ENCODE assay signal across 27 cellular contexts in genomic region chr17:82696259-82696658, GRCh38. TPM values are rescaled to one million over a fixed set of nuclear protein-coding genes. Genes with fewer than 3 reads are reported as not detected.
A peak's percentile ranks its signal among the peaks of the same experiment; 100 is the strongest.
DNase-seq lines count a peak whose midpoint lies in the region; ATAC-seq, FAIRE-seq and TF ChIP-seq lines count a peak whose summit lies in the region.
"Had no signal": no experiment of that assay in that cellular context is flagged by ENCODE, and none has a peak within 500 bp of the region (broad histone marks: within the 10 kb centered on the region; RNA-seq: fewer than 3 reads in every experiment).

No MANE protein-coding gene starts in this region.

- H3K36me3 ChIP-seq in kidney (ENCODE audit: control insufficient read depth in 1 of 2, insufficient read depth in 2 of 2, low read length in 2 of 2) = no peaks in the 10 kb centered on the region
- H3K36me3 ChIP-seq: suprapubic skin, vagina had no signal

- peaks cover 0 to 18% of the 10 kb centered on the region in 2 donors for H3K4me1 ChIP-seq in kidney (ENCODE audit: control insufficient read depth in 1 of 2, insufficient read depth in 1 of 2, low read depth in 1 of 2, low read length in 2 of 2)

- POLR2A ChIA-PET in WTC11 (lab: Charles Lee) = no interaction called here

- TF ChIP-seq CTCF in natural killer cell (IDR thresholded peaks at IDR 0.05) (no peak), kidney (IDR thresholded peaks at IDR 0.05; ENCODE audit: borderline replicate concordance, extremely low read depth, insufficient read depth) (no peak), type B pancreatic cell (conservative IDR thresholded peaks at IDR 0.05) (no peak), WTC11 (IDR thresholded peaks at IDR 0.05) (no peak)

- no peak overlapping the region for H3K27ac Mint-ChIP-seq in natural killer cell
- no peak overlapping the region for H3K27ac Mint-ChIP-seq in natural killer cell treated with Interleukin-12 subunit alpha and Interleukin-12 subunit beta and Interleukin-15 and Interleukin-18, amount 100 ng/mL, for 72 hours
- H3K27ac Mint-ChIP-seq in type B pancreatic cell = no peak overlapping the region
- no peak overlapping the region for H3K27ac Mint-ChIP-seq in WTC11
- H3K27ac Mint-ChIP-seq: activated naive CD8-positive, alpha-beta T cell treated with anti-CD3 and anti-CD28 coated beads, Interleukin-2, amount 10 ng/mL, durations not matched to agents 7 days and 5 days; GM23338 had no signal

- ATAC-seq in natural killer cell = no peak
- ATAC-seq in natural killer cell treated with Interleukin-12 subunit alpha and Interleukin-12 subunit beta and Interleukin-15 and Interleukin-18, amount 100 ng/mL, for 72 hours = no peak
- ATAC-seq in WTC11 = no peak
- ATAC-seq: A549 had no signal

- peaks cover 0 to 5% of the 10 kb centered on the region in 2 donors for H3K4me1 Mint-ChIP-seq in natural killer cell
- H3K4me1 Mint-ChIP-seq in natural killer cell treated with Interleukin-12 subunit alpha and Interleukin-12 subunit beta and Interleukin-15 and Interleukin-18, amount 100 ng/mL, for 72 hours (ENCODE audit: low read depth in 2 of 2) = peaks cover 8 to 13% of the 10 kb centered on the region in 2 donors
- H3K4me1 Mint-ChIP-seq in type B pancreatic cell (ENCODE audit: unreplicated experiment) = peaks cover 5% of the 10 kb centered on the region
- H3K4me1 Mint-ChIP-seq in WTC11 = no peaks in the 10 kb centered on the region
- H3K4me1 Mint-ChIP-seq: GM23338 had no signal

- H3K9me3 Mint-ChIP-seq in natural killer cell = no peaks in the 10 kb centered on the region
- peaks cover 5% of the 10 kb centered on the region for H3K9me3 Mint-ChIP-seq in natural killer cell treated with Interleukin-12 subunit alpha and Interleukin-12 subunit beta and Interleukin-15 and Interleukin-18, amount 100 ng/mL, for 72 hours
- peaks cover 7% of the 10 kb centered on the region for H3K9me3 Mint-ChIP-seq in type B pancreatic cell
- H3K9me3 Mint-ChIP-seq in WTC11 = peaks cover 8% of the 10 kb centered on the region
- H3K9me3 Mint-ChIP-seq: GM23338 had no signal

- intact Hi-C loops in natural killer cell (cut with micrococcal nuclease) (no loop called here), kidney (cut with DNase I) (no loop called here)

- H3K27me3 Mint-ChIP-seq in natural killer cell (ENCODE audit: low read depth in 2 of 2) (no peaks in the 10 kb centered on the region), type B pancreatic cell (peaks cover 15% of the 10 kb centered on the region), WTC11 (ENCODE audit: low read depth) (peaks cover 58% of the 10 kb centered on the region)
- H3K27me3 Mint-ChIP-seq in natural killer cell treated with Interleukin-12 subunit alpha and Interleukin-12 subunit beta and Interleukin-15 and Interleukin-18, amount 100 ng/mL, for 72 hours = peaks cover 0 to 3% of the 10 kb centered on the region in 2 donors

- H3K4me3 Mint-ChIP-seq in natural killer cell (peak overlapping the region; percentile 45), type B pancreatic cell (peak overlapping the region; percentile 39), WTC11 (no peak overlapping the region)
- H3K4me3 Mint-ChIP-seq in natural killer cell treated with Interleukin-12 subunit alpha and Interleukin-12 subunit beta and Interleukin-15 and Interleukin-18, amount 100 ng/mL, for 72 hours = no peak overlapping the region
- H3K4me3 Mint-ChIP-seq: activated naive CD8-positive, alpha-beta T cell treated with anti-CD3 and anti-CD28 coated beads, Interleukin-2, amount 10 ng/mL, durations not matched to agents 7 days and 5 days had no signal

- no peak for FAIRE-seq in kidney (lab: Jason Lieb, UNC)
- FAIRE-seq: A549, GM18507 had no signal

- H3K4me3 ChIP-seq in kidney (ENCODE audit: low read length in 2 of 2) = peak overlapping the region in 1 of 2 donors; percentile 66
- H3K4me3 ChIP-seq: A549, GM23338 had no signal

- H3K36me3 Mint-ChIP-seq in natural killer cell (no peaks in the 10 kb centered on the region), type B pancreatic cell (peaks cover 10% of the 10 kb centered on the region), WTC11 (peaks cover 4% of the 10 kb centered on the region)
- H3K36me3 Mint-ChIP-seq in natural killer cell treated with Interleukin-12 subunit alpha and Interleukin-12 subunit beta and Interleukin-15 and Interleukin-18, amount 100 ng/mL, for 72 hours = peaks cover 9% of the 10 kb centered on the region

- CTCF ChIA-PET in WTC11 (lab: Charles Lee) = no interaction called here

- peaks cover 0 to 5% of the 10 kb centered on the region in 2 donors for H3K9me3 ChIP-seq in kidney (ENCODE audit: control insufficient read depth in 1 of 2, low read length in 2 of 2)
- H3K9me3 ChIP-seq: SK-N-SH, suprapubic skin, vagina had no signal

- no peak overlapping the region for H3K9ac ChIP-seq in kidney (ENCODE audit: low read length in 2 of 2)
- H3K9ac ChIP-seq: SK-N-SH had no signal

- DNase-seq in natural killer cell = no peak
- no peak for DNase-seq in natural killer cell treated with Interleukin-12 subunit alpha and Interleukin-12 subunit beta and Interleukin-15 and Interleukin-18, amount 100 ng/mL, for 72 hours (ENCODE audit: low spot score)
- peak; percentile 39 for DNase-seq in kidney
- DNase-seq in type B pancreatic cell (ENCODE audit: extremely low spot score, unreplicated experiment) = no peak
- no peak for DNase-seq in HT-29 (ENCODE audit: low spot score)
- no peak for DNase-seq in WTC11 (ENCODE audit: low spot score)
- DNase-seq: activated CD4-positive, alpha-beta T cell treated with anti-CD3 and anti-CD28 coated beads, Interleukin-2, amount 50 U/mL, for 4 hours; activated CD8-positive, alpha-beta memory T cell treated with anti-CD3 and anti-CD28 coated beads, Interleukin-2, amount 50 U/mL, for 48 hours; activated naive CD8-positive, alpha-beta T cell treated with anti-CD3 and anti-CD28 coated beads, Interleukin-2, amount 10 ng/mL, durations not matched to agents 7 days and 5 days; cerebellar nuclear complex; COR-L47; DMS79; glutamatergic neuron; KG1; kidney glomerular epithelial cell; NCI-H1436; NCI-H2107; NCI-H446; occipital lobe; SK-N-SH; stimulated activated CD4-positive, alpha-beta T cell treated with anti-CD3 and anti-CD28 coated beads, Interleukin-2, amount 100 ng/mL, for 24 hours had no signal

- peak overlapping the region in 1 of 2 donors; percentile 74 for H3K27ac ChIP-seq in kidney (ENCODE audit: low read depth in 2 of 2, low read length in 2 of 2)
- H3K27ac ChIP-seq: A549, epithelial cell of prostate, suprapubic skin, vagina had no signal

TF ChIP-seq in WTC11, 78 proteins besides CTCF, POLR2A, EP300 and RAD21 (continues in another document):
- TF ChIP-seq ZNF671 (CRISPR knock-in tag; IDR thresholded peaks at IDR 0.05) = no peak

RNA-seq across cellular contexts. Expression of gene RAB40B, which starts 2.2 kb away (rescaled TPM):
- 1 to 10 TPM; 3.7 to 7.3 (median 4.0) TPM for total RNA-seq in natural killer cell
- 1 to 10 TPM; 1.1 to 1.2 TPM for total RNA-seq in natural killer cell treated with Interleukin-12 subunit alpha and Interleukin-12 subunit beta and Interleukin-15 and Interleukin-18, amount 100 ng/mL, for 72 hours
- 21.7 TPM for total RNA-seq in kidney
- polyA plus RNA-seq in kidney (ENCODE audit: insufficient read depth, low read depth, low replicate concordance) = 36.1 TPM
- total RNA-seq in type B pancreatic cell (ENCODE audit: low replicate concordance) = 16.7 and 18.9 TPM in 2 replicates
- 37.9 and 38.9 TPM in 2 replicates for total RNA-seq in HT-29 (2014; rRNA removed; shearing (Covaris generic))
- total RNA-seq in WTC11 (2021) = 2.7 to 4.4 TPM (median 3.1 TPM) in 3 replicates

RNA-seq across cellular contexts. Expression of gene FN3KRP, which starts 20.2 kb away (rescaled TPM):
- 10 to 100 TPM; 29.4 to 42.3 (median 32.0) TPM for total RNA-seq in natural killer cell
- 10 to 100 TPM; 29.4 to 48.4 TPM for total RNA-seq in natural killer cell treated with Interleukin-12 subunit alpha and Interleukin-12 subunit beta and Interleukin-15 and Interleukin-18, amount 100 ng/mL, for 72 hours
- 30.6 TPM for total RNA-seq in kidney
- 36.6 TPM for polyA plus RNA-seq in kidney (ENCODE audit: insufficient read depth, low read depth, low replicate concordance)
- 36.5 and 42.5 TPM in 2 replicates for total RNA-seq in type B pancreatic cell (ENCODE audit: low replicate concordance)
- total RNA-seq in HT-29 (2014; rRNA removed; shearing (Covaris generic)) = 24.2 and 25.9 TPM in 2 replicates
- total RNA-seq in WTC11 (2021) = 19.7 to 24.4 TPM (median 23.2 TPM) in 3 replicates

RNA-seq across cellular contexts. Expression of gene FN3K, which starts 39.2 kb away (rescaled TPM):
- total RNA-seq in natural killer cell (1 to 10 TPM; 4.9 to 6.1 (median 5.5) TPM), kidney (33.3 TPM), type B pancreatic cell (ENCODE audit: low replicate concordance) (30.3 and 31.3 TPM in 2 replicates), WTC11 (2021) (19.3 to 23.6 TPM (median 21.2 TPM) in 3 replicates)
- total RNA-seq in natural killer cell treated with Interleukin-12 subunit alpha and Interleukin-12 subunit beta and Interleukin-15 and Interleukin-18, amount 100 ng/mL, for 72 hours = 1 to 10 TPM; 1.6 TPM
- polyA plus RNA-seq in kidney (ENCODE audit: insufficient read depth, low read depth, low replicate concordance) = 114 TPM
- 0.97 and 1.6 TPM in 2 replicates for total RNA-seq in HT-29 (2014; rRNA removed; shearing (Covaris generic))

RNA-seq across cellular contexts. Expression of gene WDR45B, which starts 48.0 kb away (rescaled TPM):
- total RNA-seq in natural killer cell (100 to 1,000 TPM in 1 of 3 donors, 10 to 100 TPM in 2; 81.8 to 112 (median 94.6) TPM), kidney (65.4 TPM), type B pancreatic cell (ENCODE audit: low replicate concordance) (74.0 and 100 TPM in 2 replicates), WTC11 (2021) (87.1 to 96.5 TPM (median 89.1 TPM) in 3 replicates)
- 10 to 100 TPM; 68.0 to 75.7 TPM for total RNA-seq in natural killer cell treated with Interleukin-12 subunit alpha and Interleukin-12 subunit beta and Interleukin-15 and Interleukin-18, amount 100 ng/mL, for 72 hours
- 64.7 TPM for polyA plus RNA-seq in kidney (ENCODE audit: insufficient read depth, low read depth, low replicate concordance)
- total RNA-seq in HT-29 (2014; rRNA removed; shearing (Covaris generic)) = 89.3 and 101 TPM in 2 replicates

RNA-seq across cellular contexts. Expression of gene TBCD, which starts 55.6 kb away (rescaled TPM):
- total RNA-seq in natural killer cell (100 to 1,000 TPM in 2 of 3 donors, 10 to 100 TPM in 1; 92.0 to 149 (median 132) TPM), kidney (72.8 TPM), type B pancreatic cell (ENCODE audit: low replicate concordance) (65.4 and 104 TPM in 2 replicates), WTC11 (2021) (170 to 176 TPM (median 173 TPM) in 3 replicates)
- total RNA-seq in natural killer cell treated with Interleukin-12 subunit alpha and Interleukin-12 subunit beta and Interleukin-15 and Interleukin-18, amount 100 ng/mL, for 72 hours = 100 to 1,000 TPM in 1 of 2 donors, 10 to 100 TPM in 1; 66.5 to 166 TPM
- polyA plus RNA-seq in kidney (ENCODE audit: insufficient read depth, low read depth, low replicate concordance) = 78.7 TPM
- total RNA-seq in HT-29 (2014; rRNA removed; shearing (Covaris generic)) = 60.0 and 72.0 TPM in 2 replicates

Comparison
In these comparisons a context has a peak if more than half of its experiments do, and no peak if none do; other contexts are left out.
1. H3K4me3 Mint-ChIP-seq: peak in natural killer cell (single experiment) and type B pancreatic cell (single experiment); none in natural killer cell treated with Interleukin-12 subunit alpha and Interleukin-12 subunit beta and Interleukin-15 and Interleukin-18, amount 100 ng/mL, for 72 hours (single experiment) and WTC11 (single experiment).